15 cellular contexts compared by ENCODE assay signal in the genomic region with DNA sequence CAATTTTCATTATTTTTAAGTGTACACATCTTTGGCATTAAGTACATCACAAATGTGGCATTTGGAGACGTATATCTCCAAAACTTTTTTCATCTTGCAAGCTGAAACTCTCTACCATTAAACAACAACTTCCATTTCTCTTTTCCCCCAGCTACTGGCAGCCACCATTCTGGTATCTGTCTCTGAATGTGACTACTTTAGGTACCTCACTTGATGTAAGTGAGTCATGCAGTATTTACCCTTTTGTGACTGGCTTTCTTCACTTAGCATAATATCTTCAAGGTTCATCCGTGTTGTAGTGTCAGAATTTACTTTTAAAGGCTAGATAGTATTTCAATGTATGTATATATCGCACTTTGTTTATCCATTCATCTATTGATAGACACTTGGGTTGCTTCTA. TPM values are rescaled to one million over a fixed set of nuclear protein-coding genes. Genes with fewer than 3 reads are reported as not detected.
DNase-seq lines count a peak whose midpoint lies in the region; ATAC-seq lines count a peak whose summit lies in the region.
"Had no signal": no experiment of that assay in that cellular context is flagged by ENCODE, and none has a peak within 500 bp of the region (broad histone marks: within the 10 kb centered on the region; RNA-seq: fewer than 3 reads in every experiment).

No MANE protein-coding gene starts in this region.

- no peaks in the 10 kb centered on the region for H3K27me3 Mint-ChIP-seq in activated CD4-positive, alpha-beta memory T cell treated with anti-CD3 and anti-CD28 coated beads for 36 hours
- no peaks in the 10 kb centered on the region for H3K27me3 Mint-ChIP-seq in activated CD4-positive, alpha-beta memory T cell treated with anti-CD3 and anti-CD28 coated beads, Interleukin-2, amount 10 ng/mL, durations not matched to agents 7 days and 5 days
- H3K27me3 Mint-ChIP-seq in activated T-helper 2 cell treated with anti-CD3 and anti-CD28 coated beads, Interferon-gamma antibody, Interleukin-2, Interleukin-4, amounts not matched to agents 10 μg/mL and 5 μg/mL and 100 μg/mL, durations not matched to agents 14 hours and 24 hours and 36 hours (ENCODE audit: low read depth): no peaks in the 10 kb centered on the region
- H3K27me3 Mint-ChIP-seq: IgD-negative memory B cell had no signal

- no peaks in the 10 kb centered on the region for H3K9me3 Mint-ChIP-seq in activated CD4-positive, alpha-beta memory T cell treated with anti-CD3 and anti-CD28 coated beads for 36 hours
- H3K9me3 Mint-ChIP-seq in activated CD4-positive, alpha-beta memory T cell treated with anti-CD3 and anti-CD28 coated beads, Interleukin-2, amount 10 ng/mL, durations not matched to agents 7 days and 5 days: no peaks in the 10 kb centered on the region
- H3K9me3 Mint-ChIP-seq in activated T-helper 2 cell treated with anti-CD3 and anti-CD28 coated beads, Interferon-gamma antibody, Interleukin-2, Interleukin-4, amounts not matched to agents 10 μg/mL and 5 μg/mL and 100 μg/mL, durations not matched to agents 14 hours and 24 hours and 36 hours: peaks cover 8% of the 10 kb centered on the region
- H3K9me3 Mint-ChIP-seq: H9 had no signal

- intact Hi-C loops in activated CD4-positive, alpha-beta memory T cell treated with anti-CD3 and anti-CD28 coated beads for 36 hours (cut with micrococcal nuclease): no loop called here
- intact Hi-C loops in activated T-helper 2 cell treated with anti-CD3 and anti-CD28 coated beads, Interferon-gamma antibody, Interleukin-2, Interleukin-4, amounts not matched to agents 10 μg/mL and 5 μg/mL and 100 μg/mL, durations not matched to agents 14 hours and 24 hours and 36 hours (cut with micrococcal nuclease): no loop called here

- POLR2A ChIA-PET in activated CD4-positive, alpha-beta memory T cell treated with anti-CD3 and anti-CD28 coated beads for 36 hours (lab: Charles Lee): no interaction called here
- POLR2A ChIA-PET in activated CD4-positive, alpha-beta memory T cell treated with anti-CD3 and anti-CD28 coated beads, Interleukin-2, amount 10 ng/mL, durations not matched to agents 7 days and 5 days (lab: Charles Lee): no interaction called here

- peak overlapping the region; percentile 6 for H3K27ac Mint-ChIP-seq in activated CD4-positive, alpha-beta memory T cell treated with anti-CD3 and anti-CD28 coated beads for 36 hours
- H3K27ac Mint-ChIP-seq in activated CD4-positive, alpha-beta memory T cell treated with anti-CD3 and anti-CD28 coated beads, Interleukin-2, amount 10 ng/mL, durations not matched to agents 7 days and 5 days: no peak overlapping the region
- H3K27ac Mint-ChIP-seq in activated T-helper 2 cell treated with anti-CD3 and anti-CD28 coated beads, Interferon-gamma antibody, Interleukin-2, Interleukin-4, amounts not matched to agents 10 μg/mL and 5 μg/mL and 100 μg/mL, durations not matched to agents 14 hours and 24 hours and 36 hours: peak overlapping the region; percentile 30

- no peak for DNase-seq in activated CD4-positive, alpha-beta memory T cell treated with anti-CD3 and anti-CD28 coated beads for 36 hours
- no peak for DNase-seq in activated CD4-positive, alpha-beta memory T cell treated with anti-CD3 and anti-CD28 coated beads, Interleukin-2, amount 10 ng/mL, durations not matched to agents 7 days and 5 days
- peak; percentile 11 for DNase-seq in Daoy (ENCODE audit: low read depth)
- no peak for DNase-seq in activated T-helper 2 cell treated with anti-CD3 and anti-CD28 coated beads, Interferon-gamma antibody, Interleukin-2, Interleukin-4, amounts not matched to agents 10 μg/mL and 5 μg/mL and 100 μg/mL, durations not matched to agents 14 hours and 24 hours and 36 hours (ENCODE audit: low spot score)
- DNase-seq in kidney tubule cell (ENCODE audit: low spot score): peak; percentile 28
- no peak for DNase-seq in D341Med (ENCODE audit: low spot score)
- DNase-seq in GF-D8 (lab: John Stamatoyannopoulos, UW): no peak
- DNase-seq: COR-L47; H9; NCI-H345; NCI-H526 treated with DMSO at 0.1 percent for 48 hours; NK-92 treated with Interleukin-12 subunit alpha and Interleukin-12 subunit beta, amount 100 ng/mL, for 24 hours; OCI-M1 had no signal

- peaks cover 51% of the 10 kb centered on the region for H3K4me1 Mint-ChIP-seq in activated CD4-positive, alpha-beta memory T cell treated with anti-CD3 and anti-CD28 coated beads for 36 hours (ENCODE audit: low read depth)
- H3K4me1 Mint-ChIP-seq in activated CD4-positive, alpha-beta memory T cell treated with anti-CD3 and anti-CD28 coated beads, Interleukin-2, amount 10 ng/mL, durations not matched to agents 7 days and 5 days: peaks cover 33% of the 10 kb centered on the region
- H3K4me1 Mint-ChIP-seq in activated T-helper 2 cell treated with anti-CD3 and anti-CD28 coated beads, Interferon-gamma antibody, Interleukin-2, Interleukin-4, amounts not matched to agents 10 μg/mL and 5 μg/mL and 100 μg/mL, durations not matched to agents 14 hours and 24 hours and 36 hours (ENCODE audit: low read depth): peaks cover 51% of the 10 kb centered on the region

- H3K4me3 Mint-ChIP-seq in activated CD4-positive, alpha-beta memory T cell treated with anti-CD3 and anti-CD28 coated beads for 36 hours: no peak overlapping the region
- no peak overlapping the region for H3K4me3 Mint-ChIP-seq in activated CD4-positive, alpha-beta memory T cell treated with anti-CD3 and anti-CD28 coated beads, Interleukin-2, amount 10 ng/mL, durations not matched to agents 7 days and 5 days
- H3K4me3 Mint-ChIP-seq in activated T-helper 2 cell treated with anti-CD3 and anti-CD28 coated beads, Interferon-gamma antibody, Interleukin-2, Interleukin-4, amounts not matched to agents 10 μg/mL and 5 μg/mL and 100 μg/mL, durations not matched to agents 14 hours and 24 hours and 36 hours (ENCODE audit: low read depth): no peak overlapping the region
- H3K4me3 Mint-ChIP-seq: H9, IgD-negative memory B cell had no signal

- H3K36me3 Mint-ChIP-seq in activated CD4-positive, alpha-beta memory T cell treated with anti-CD3 and anti-CD28 coated beads for 36 hours: peaks cover 43% of the 10 kb centered on the region
- H3K36me3 Mint-ChIP-seq in activated CD4-positive, alpha-beta memory T cell treated with anti-CD3 and anti-CD28 coated beads, Interleukin-2, amount 10 ng/mL, durations not matched to agents 7 days and 5 days (ENCODE audit: low read depth): peaks cover 68% of the 10 kb centered on the region
- H3K36me3 Mint-ChIP-seq in activated T-helper 2 cell treated with anti-CD3 and anti-CD28 coated beads, Interferon-gamma antibody, Interleukin-2, Interleukin-4, amounts not matched to agents 10 μg/mL and 5 μg/mL and 100 μg/mL, durations not matched to agents 14 hours and 24 hours and 36 hours (ENCODE audit: low read depth): peaks cover 76% of the 10 kb centered on the region

- CTCF ChIA-PET in activated CD4-positive, alpha-beta memory T cell treated with anti-CD3 and anti-CD28 coated beads for 36 hours (lab: Charles Lee): no interaction called here
- CTCF ChIA-PET in activated CD4-positive, alpha-beta memory T cell treated with anti-CD3 and anti-CD28 coated beads, Interleukin-2, amount 10 ng/mL, durations not matched to agents 7 days and 5 days (lab: Charles Lee): no interaction called here

- no peak for ATAC-seq in HG03354 (IDR thresholded peaks at IDR 0.05; ENCODE audit: poor library complexity, severe bottlenecking, unreplicated experiment)

RNA-seq across cellular contexts. Expression of gene BABAM2, which starts 17.0 kb away (rescaled TPM):
- total RNA-seq in activated CD4-positive, alpha-beta memory T cell treated with anti-CD3 and anti-CD28 coated beads for 36 hours: 10 to 100 TPM; 72.3 to 76.6 TPM
- total RNA-seq in activated CD4-positive, alpha-beta memory T cell treated with anti-CD3 and anti-CD28 coated beads, Interleukin-2, amount 10 ng/mL, durations not matched to agents 7 days and 5 days: 10 to 100 TPM; 51.4 to 56.6 TPM
- total RNA-seq in Daoy (2014; rRNA removed; shearing (Covaris generic)): 37.2 and 42.5 TPM in 2 replicates
- total RNA-seq in activated T-helper 2 cell treated with anti-CD3 and anti-CD28 coated beads, Interferon-gamma antibody, Interleukin-2, Interleukin-4, amounts not matched to agents 10 μg/mL and 5 μg/mL and 100 μg/mL, durations not matched to agents 14 hours and 24 hours and 36 hours: 49.0 and 54.5 TPM in 2 replicates

RNA-seq across cellular contexts. Expression of gene RBKS, which starts 17.4 kb away (rescaled TPM):
- 1 to 10 TPM; 9.2 to 9.7 TPM for total RNA-seq in activated CD4-positive, alpha-beta memory T cell treated with anti-CD3 and anti-CD28 coated beads for 36 hours
- total RNA-seq in activated CD4-positive, alpha-beta memory T cell treated with anti-CD3 and anti-CD28 coated beads, Interleukin-2, amount 10 ng/mL, durations not matched to agents 7 days and 5 days: 1 to 10 TPM; 2.2 to 2.8 TPM
- 1.7 and 3.4 TPM in 2 replicates for total RNA-seq in Daoy (2014; rRNA removed; shearing (Covaris generic))
- 1.8 and 3.0 TPM in 2 replicates for total RNA-seq in activated T-helper 2 cell treated with anti-CD3 and anti-CD28 coated beads, Interferon-gamma antibody, Interleukin-2, Interleukin-4, amounts not matched to agents 10 μg/mL and 5 μg/mL and 100 μg/mL, durations not matched to agents 14 hours and 24 hours and 36 hours

Comparison
In these comparisons a context has a peak if more than half of its experiments do, and no peak if none do; other contexts are left out.
1. DNase-seq: peak in Daoy (single experiment) and kidney tubule cell (single experiment); none in activated CD4-positive, alpha-beta memory T cell treated with anti-CD3 and anti-CD28 coated beads for 36 hours (single experiment), activated CD4-positive, alpha-beta memory T cell treated with anti-CD3 and anti-CD28 coated beads, Interleukin-2, amount 10 ng/mL, durations not matched to agents 7 days and 5 days (single experiment), activated T-helper 2 cell treated with anti-CD3 and anti-CD28 coated beads, Interferon-gamma antibody, Interleukin-2, Interleukin-4, amounts not matched to agents 10 μg/mL and 5 μg/mL and 100 μg/mL, durations not matched to agents 14 hours and 24 hours and 36 hours (single experiment), D341Med (single experiment) and GF-D8 (single experiment).